Comparison of ENCODE assay signal across 21 cellular contexts in genomic region chr17:40247926-40248495, GRCh38.
"Had no signal": no experiment of that assay in that cellular context is flagged by ENCODE, and none has a peak within 500 bp of the region (broad histone marks: within the 10 kb centered on the region; RNA-seq: fewer than 3 reads in every experiment).

No MANE protein-coding gene starts in this region.

- ATAC-seq: heart left ventricle; left cardiac atrium; natural killer cell; stimulated activated naive CD8-positive, alpha-beta T cell treated with anti-CD3 and anti-CD28 coated beads, Interleukin-15, Interleukin-2, amounts not matched to agents 100 U/mL and 50 U/mL, for 24 hours had no signal

- H3K27me3 Mint-ChIP-seq: activated naive CD8-positive, alpha-beta T cell treated with anti-CD3 and anti-CD28 coated beads for 36 hours; progenitor cell of endocrine pancreas had no signal

- DNase-seq: activated CD4-positive, alpha-beta T cell treated with anti-CD3 and anti-CD28 coated beads for 4 hours; activated CD4-positive, alpha-beta T cell treated with anti-CD3 and anti-CD28 coated beads, Interleukin-2, amount 50 U/mL, for 48 hours; activated CD4-positive, CD25-positive, alpha-beta regulatory T cell; activated naive CD4-positive, alpha-beta T cell treated with Interleukin-2 at 50 U/mL for 16 hours; activated naive CD8-positive, alpha-beta T cell treated with anti-CD3 and anti-CD28 coated beads for 36 hours; activated T-cell treated with anti-CD3 and anti-CD28 coated beads, Interleukin-2, amount 50 U/mL, for 48 hours; amygdala; cerebellar nuclear complex; heart left ventricle; islet precursor cell; left cardiac atrium; mammary epithelial cell; natural killer cell; retina; stimulated activated CD4-positive, alpha-beta T cell treated with anti-CD3 and anti-CD28 coated beads, Interleukin-4, amount 100 ng/mL, for 4 hours; stimulated activated naive CD8-positive, alpha-beta T cell treated with anti-CD3 and anti-CD28 coated beads, Interleukin-15, Interleukin-2, amounts not matched to agents 100 U/mL and 50 U/mL, for 24 hours; T-helper 9 cell had no signal

- H3K27me3 ChIP-seq: esophagus muscularis mucosa, heart left ventricle had no signal

- H3K4me3 ChIP-seq: coronary artery, esophagus muscularis mucosa, heart left ventricle had no signal

- H3K9me3 Mint-ChIP-seq: activated naive CD8-positive, alpha-beta T cell treated with anti-CD3 and anti-CD28 coated beads for 36 hours; mesothelial cell of epicardium; natural killer cell had no signal

- H3K4me3 Mint-ChIP-seq: activated naive CD8-positive, alpha-beta T cell treated with anti-CD3 and anti-CD28 coated beads for 36 hours; mesothelial cell of epicardium; natural killer cell had no signal

- H3K27ac Mint-ChIP-seq: activated naive CD8-positive, alpha-beta T cell treated with anti-CD3 and anti-CD28 coated beads for 36 hours had no signal

- H3K9me3 ChIP-seq: esophagus muscularis mucosa, heart left ventricle had no signal

- H3K36me3 ChIP-seq: esophagus muscularis mucosa, heart left ventricle had no signal

- H3K36me3 Mint-ChIP-seq: natural killer cell had no signal

- H3K27ac ChIP-seq: coronary artery, esophagus muscularis mucosa, heart left ventricle had no signal
